1 cellular context compared by ENCODE assay signal in the genomic region with DNA sequence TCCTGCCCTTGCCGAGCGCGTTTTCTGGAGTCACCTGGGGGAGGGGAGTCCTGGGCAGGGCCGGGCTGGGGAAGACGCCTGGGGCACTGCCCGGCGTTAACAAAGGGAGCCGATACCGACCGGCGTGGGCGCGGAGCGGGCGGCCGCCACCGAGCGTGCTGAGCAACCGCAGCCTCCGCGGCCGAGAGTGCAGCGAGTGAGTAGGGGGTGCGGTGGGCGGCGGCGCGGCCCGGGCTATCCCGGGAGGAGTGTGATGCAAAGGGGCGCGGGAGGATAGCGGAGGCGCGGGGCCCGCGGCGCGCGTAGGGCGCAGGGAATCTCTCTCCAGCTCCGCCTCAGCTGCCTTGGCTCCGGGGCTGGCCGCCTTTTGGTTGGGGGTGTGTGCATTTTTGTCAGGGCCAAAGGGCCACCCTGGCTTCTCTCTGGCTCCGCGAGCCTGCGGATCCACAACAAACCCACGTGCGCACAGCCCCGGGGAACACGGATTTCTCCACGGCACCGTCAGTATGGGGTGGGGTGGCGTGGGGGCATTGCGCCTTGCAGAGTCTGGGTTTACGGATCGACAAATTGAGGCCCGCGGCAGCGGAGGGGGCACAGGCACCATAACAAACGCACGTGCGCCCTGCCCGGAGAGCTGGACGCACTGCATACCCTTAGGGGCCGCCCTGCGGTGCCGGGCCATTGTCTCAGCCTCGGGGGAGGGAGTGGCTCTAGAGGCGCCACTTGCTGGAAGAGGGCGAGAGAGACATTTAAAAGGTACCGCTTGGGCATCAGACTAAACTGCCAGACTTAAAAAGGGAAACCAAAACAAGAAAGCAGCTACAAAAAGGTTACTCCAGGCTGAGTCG.
A peak's percentile ranks its signal among the peaks of the same experiment; 100 is the strongest.
TF ChIP-seq lines count a peak whose summit lies in the region.

No MANE protein-coding gene starts in this region.

TF ChIP-seq in HepG2, 621 proteins besides CTCF, POLR2A, EP300 and RAD21 (continued from another document and continues in another):
- TF ChIP-seq, protein P1, sequence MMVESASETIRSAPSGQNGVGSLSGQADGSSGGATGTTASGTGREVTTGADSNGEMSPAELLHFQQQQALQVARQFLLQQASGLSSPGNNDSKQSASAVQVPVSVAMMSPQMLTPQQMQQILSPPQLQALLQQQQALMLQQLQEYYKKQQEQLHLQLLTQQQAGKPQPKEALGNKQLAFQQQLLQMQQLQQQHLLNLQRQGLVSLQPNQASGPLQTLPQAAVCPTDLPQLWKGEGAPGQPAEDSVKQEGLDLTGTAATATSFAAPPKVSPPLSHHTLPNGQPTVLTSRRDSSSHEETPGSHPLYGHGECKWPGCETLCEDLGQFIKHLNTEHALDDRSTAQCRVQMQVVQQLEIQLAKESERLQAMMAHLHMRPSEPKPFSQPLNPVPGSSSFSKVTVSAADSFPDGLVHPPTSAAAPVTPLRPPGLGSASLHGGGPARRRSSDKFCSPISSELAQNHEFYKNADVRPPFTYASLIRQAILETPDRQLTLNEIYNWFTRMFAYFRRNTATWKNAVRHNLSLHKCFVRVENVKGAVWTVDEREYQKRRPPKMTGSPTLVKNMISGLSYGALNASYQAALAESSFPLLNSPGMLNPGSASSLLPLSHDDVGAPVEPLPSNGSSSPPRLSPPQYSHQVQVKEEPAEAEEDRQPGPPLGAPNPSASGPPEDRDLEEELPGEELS (CRISPR knock-in tag; IDR thresholded peaks at IDR 0.05): no peak
- no peak for TF ChIP-seq SATB2 (CRISPR knock-in tag; IDR thresholded peaks at IDR 0.05)
- no peak for TF ChIP-seq FOSL1 (CRISPR knock-in tag; IDR thresholded peaks at IDR 0.05; ENCODE audit: borderline replicate concordance)
- no peak for TF ChIP-seq ZFP36L1 (CRISPR knock-in tag; IDR thresholded peaks at IDR 0.05)
- peak; percentile 40; the same call in 1 of the 2 replicates for TF ChIP-seq MTA1 (CRISPR knock-in tag; IDR thresholded peaks at IDR 0.05; ENCODE audit: borderline replicate concordance)
- TF ChIP-seq JUN (CRISPR knock-in tag; IDR thresholded peaks at IDR 0.05): no peak
- TF ChIP-seq ZNF230 (CRISPR knock-in tag; IDR thresholded peaks at IDR 0.05): peak; percentile 53; the same call in 1 of the 2 replicates
- TF ChIP-seq ZFX (CRISPR knock-in tag; IDR thresholded peaks at IDR 0.05; ENCODE audit: low read depth): peak; percentile 64
- TF ChIP-seq ZBTB20 (CRISPR knock-in tag; IDR thresholded peaks at IDR 0.05; ENCODE audit: borderline replicate concordance, low read depth): no peak; the same call in 1 of the 2 replicates
- peak; percentile 53 for TF ChIP-seq THAP9 (CRISPR knock-in tag; IDR thresholded peaks at IDR 0.05; ENCODE audit: borderline replicate concordance)
- TF ChIP-seq PHF21A (CRISPR knock-in tag; IDR thresholded peaks at IDR 0.05): no peak
- TF ChIP-seq ZNF143 (CRISPR knock-in tag; IDR thresholded peaks at IDR 0.05): no peak
- no peak for TF ChIP-seq U2AF1 (optimal IDR thresholded peaks at IDR 0.05; ENCODE audit: low read depth, low read length)
- TF ChIP-seq RELA (CRISPR knock-in tag; IDR thresholded peaks at IDR 0.05): no peak
- no peak for TF ChIP-seq ZNF550 (CRISPR knock-in tag; IDR thresholded peaks at IDR 0.05; ENCODE audit: borderline replicate concordance)
- no peak for TF ChIP-seq ZNF619 (CRISPR knock-in tag; IDR thresholded peaks at IDR 0.05)
- TF ChIP-seq, protein P2, sequence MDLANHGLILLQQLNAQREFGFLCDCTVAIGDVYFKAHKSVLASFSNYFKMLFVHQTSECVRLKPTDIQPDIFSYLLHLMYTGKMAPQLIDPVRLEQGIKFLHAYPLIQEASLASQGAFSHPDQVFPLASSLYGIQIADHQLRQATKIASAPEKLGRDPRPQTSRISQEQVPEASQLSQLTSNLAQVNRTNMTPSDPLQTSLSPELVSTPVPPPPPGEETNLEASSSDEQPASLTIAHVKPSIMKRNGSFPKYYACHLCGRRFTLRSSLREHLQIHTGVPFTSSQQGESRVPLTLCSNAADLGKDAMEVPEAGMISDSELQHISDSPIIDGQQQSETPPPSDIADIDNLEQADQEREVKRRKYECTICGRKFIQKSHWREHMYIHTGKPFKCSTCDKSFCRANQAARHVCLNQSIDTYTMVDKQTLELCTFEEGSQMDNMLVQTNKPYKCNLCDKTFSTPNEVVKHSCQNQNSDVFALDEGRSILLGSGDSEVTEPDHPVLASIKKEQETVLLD (CRISPR knock-in tag; IDR thresholded peaks at IDR 0.05; ENCODE audit: low read depth): no peak; the same call in 1 of the 2 replicates
- no peak for TF ChIP-seq ZNF3 (CRISPR knock-in tag; IDR thresholded peaks at IDR 0.05)
- TF ChIP-seq FOXK2 (IDR thresholded peaks at IDR 0.05): no peak
- no peak for TF ChIP-seq SMAD9 (CRISPR knock-in tag; IDR thresholded peaks at IDR 0.05)
- no peak for TF ChIP-seq NR2F2 (IDR thresholded peaks at IDR 0.05; ENCODE audit: borderline replicate concordance, low read depth)
- TF ChIP-seq, protein P3, sequence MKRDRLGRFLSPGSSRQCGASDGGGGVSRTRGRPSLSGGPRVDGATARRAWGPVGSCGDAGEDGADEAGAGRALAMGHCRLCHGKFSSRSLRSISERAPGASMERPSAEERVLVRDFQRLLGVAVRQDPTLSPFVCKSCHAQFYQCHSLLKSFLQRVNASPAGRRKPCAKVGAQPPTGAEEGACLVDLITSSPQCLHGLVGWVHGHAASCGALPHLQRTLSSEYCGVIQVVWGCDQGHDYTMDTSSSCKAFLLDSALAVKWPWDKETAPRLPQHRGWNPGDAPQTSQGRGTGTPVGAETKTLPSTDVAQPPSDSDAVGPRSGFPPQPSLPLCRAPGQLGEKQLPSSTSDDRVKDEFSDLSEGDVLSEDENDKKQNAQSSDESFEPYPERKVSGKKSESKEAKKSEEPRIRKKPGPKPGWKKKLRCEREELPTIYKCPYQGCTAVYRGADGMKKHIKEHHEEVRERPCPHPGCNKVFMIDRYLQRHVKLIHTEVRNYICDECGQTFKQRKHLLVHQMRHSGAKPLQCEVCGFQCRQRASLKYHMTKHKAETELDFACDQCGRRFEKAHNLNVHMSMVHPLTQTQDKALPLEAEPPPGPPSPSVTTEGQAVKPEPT (CRISPR knock-in tag; IDR thresholded peaks at IDR 0.05; ENCODE audit: low read depth): no peak
- TF ChIP-seq ETV5 (CRISPR knock-in tag; IDR thresholded peaks at IDR 0.05; ENCODE audit: borderline replicate concordance): no peak; the same call in 1 of the 2 replicates
- TF ChIP-seq XRCC5 (optimal IDR thresholded peaks at IDR 0.05; ENCODE audit: low read length): peak; percentile 12
- no peak for TF ChIP-seq ZNF670 (CRISPR knock-in tag; IDR thresholded peaks at IDR 0.05; ENCODE audit: borderline replicate concordance)
- TF ChIP-seq, protein P4, sequence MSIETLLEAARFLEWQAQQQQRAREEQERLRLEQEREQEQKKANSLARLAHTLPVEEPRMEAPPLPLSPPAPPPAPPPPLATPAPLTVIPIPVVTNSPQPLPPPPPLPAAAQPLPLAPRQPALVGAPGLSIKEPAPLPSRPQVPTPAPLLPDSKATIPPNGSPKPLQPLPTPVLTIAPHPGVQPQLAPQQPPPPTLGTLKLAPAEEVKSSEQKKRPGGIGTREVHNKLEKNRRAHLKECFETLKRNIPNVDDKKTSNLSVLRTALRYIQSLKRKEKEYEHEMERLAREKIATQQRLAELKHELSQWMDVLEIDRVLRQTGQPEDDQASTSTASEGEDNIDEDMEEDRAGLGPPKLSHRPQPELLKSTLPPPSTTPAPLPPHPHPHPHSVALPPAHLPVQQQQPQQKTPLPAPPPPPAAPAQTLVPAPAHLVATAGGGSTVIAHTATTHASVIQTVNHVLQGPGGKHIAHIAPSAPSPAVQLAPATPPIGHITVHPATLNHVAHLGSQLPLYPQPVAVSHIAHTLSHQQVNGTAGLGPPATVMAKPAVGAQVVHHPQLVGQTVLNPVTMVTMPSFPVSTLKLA (IDR thresholded peaks at IDR 0.05): peak; percentile 72
- no peak; the same call in 1 of the 2 replicates for TF ChIP-seq CCDC6 (CRISPR knock-in tag; IDR thresholded peaks at IDR 0.05)
- TF ChIP-seq, protein P5, sequence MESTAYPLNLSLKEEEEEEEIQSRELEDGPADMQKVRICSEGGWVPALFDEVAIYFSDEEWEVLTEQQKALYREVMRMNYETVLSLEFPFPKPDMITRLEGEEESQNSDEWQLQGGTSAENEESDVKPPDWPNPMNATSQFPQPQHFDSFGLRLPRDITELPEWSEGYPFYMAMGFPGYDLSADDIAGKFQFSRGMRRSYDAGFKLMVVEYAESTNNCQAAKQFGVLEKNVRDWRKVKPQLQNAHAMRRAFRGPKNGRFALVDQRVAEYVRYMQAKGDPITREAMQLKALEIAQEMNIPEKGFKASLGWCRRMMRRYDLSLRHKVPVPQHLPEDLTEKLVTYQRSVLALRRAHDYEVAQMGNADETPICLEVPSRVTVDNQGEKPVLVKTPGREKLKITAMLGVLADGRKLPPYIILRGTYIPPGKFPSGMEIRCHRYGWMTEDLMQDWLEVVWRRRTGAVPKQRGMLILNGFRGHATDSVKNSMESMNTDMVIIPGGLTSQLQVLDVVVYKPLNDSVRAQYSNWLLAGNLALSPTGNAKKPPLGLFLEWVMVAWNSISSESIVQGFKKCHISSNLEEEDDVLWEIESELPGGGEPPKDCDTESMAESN (CRISPR knock-in tag; conservative IDR thresholded peaks at IDR 0.05): no peak
- TF ChIP-seq, protein P6, sequence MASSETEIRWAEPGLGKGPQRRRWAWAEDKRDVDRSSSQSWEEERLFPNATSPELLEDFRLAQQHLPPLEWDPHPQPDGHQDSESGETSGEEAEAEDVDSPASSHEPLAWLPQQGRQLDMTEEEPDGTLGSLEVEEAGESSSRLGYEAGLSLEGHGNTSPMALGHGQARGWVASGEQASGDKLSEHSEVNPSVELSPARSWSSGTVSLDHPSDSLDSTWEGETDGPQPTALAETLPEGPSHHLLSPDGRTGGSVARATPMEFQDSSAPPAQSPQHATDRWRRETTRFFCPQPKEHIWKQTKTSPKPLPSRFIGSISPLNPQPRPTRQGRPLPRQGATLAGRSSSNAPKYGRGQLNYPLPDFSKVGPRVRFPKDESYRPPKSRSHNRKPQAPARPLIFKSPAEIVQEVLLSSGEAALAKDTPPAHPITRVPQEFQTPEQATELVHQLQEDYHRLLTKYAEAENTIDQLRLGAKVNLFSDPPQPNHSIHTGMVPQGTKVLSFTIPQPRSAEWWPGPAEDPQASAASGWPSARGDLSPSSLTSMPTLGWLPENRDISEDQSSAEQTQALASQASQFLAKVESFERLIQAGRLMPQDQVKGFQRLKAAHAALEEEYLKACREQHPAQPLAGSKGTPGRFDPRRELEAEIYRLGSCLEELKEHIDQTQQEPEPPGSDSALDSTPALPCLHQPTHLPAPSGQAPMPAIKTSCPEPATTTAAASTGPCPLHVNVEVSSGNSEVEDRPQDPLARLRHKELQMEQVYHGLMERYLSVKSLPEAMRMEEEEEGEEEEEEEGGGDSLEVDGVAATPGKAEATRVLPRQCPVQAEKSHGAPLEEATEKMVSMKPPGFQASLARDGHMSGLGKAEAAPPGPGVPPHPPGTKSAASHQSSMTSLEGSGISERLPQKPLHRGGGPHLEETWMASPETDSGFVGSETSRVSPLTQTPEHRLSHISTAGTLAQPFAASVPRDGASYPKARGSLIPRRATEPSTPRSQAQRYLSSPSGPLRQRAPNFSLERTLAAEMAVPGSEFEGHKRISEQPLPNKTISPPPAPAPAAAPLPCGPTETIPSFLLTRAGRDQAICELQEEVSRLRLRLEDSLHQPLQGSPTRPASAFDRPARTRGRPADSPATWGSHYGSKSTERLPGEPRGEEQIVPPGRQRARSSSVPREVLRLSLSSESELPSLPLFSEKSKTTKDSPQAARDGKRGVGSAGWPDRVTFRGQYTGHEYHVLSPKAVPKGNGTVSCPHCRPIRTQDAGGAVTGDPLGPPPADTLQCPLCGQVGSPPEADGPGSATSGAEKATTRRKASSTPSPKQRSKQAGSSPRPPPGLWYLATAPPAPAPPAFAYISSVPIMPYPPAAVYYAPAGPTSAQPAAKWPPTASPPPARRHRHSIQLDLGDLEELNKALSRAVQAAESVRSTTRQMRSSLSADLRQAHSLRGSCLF (CRISPR knock-in tag; IDR thresholded peaks at IDR 0.05; ENCODE audit: borderline replicate concordance): no peak
- no peak for TF ChIP-seq KLF9 (CRISPR knock-in tag; IDR thresholded peaks at IDR 0.05; ENCODE audit: low read depth)
- TF ChIP-seq ZNF281 (CRISPR knock-in tag; IDR thresholded peaks at IDR 0.05; ENCODE audit: borderline replicate concordance): no peak
- TF ChIP-seq GFI1 (CRISPR knock-in tag; IDR thresholded peaks at IDR 0.05; ENCODE audit: borderline replicate concordance): peak; percentile 9; the same call in 1 of the 2 replicates
- no peak for TF ChIP-seq RFX1 (IDR thresholded peaks at IDR 0.05)
